Comparison of ENCODE assay signal across 11 cellular contexts in genomic region chr1:46612937-46613660, GRCh38. TPM values are rescaled to one million over a fixed set of nuclear protein-coding genes. Genes with fewer than 3 reads are reported as not detected.
DNase-seq lines count a peak whose midpoint lies in the region; ATAC-seq and TF ChIP-seq lines count a peak whose summit lies in the region.
"Had no signal": no experiment of that assay in that cellular context is flagged by ENCODE, and none has a peak within 500 bp of the region (broad histone marks: within the 10 kb centered on the region; RNA-seq: fewer than 3 reads in every experiment).

No MANE protein-coding gene starts in this region.

- H3K4me3 ChIP-seq in right cardiac atrium (ENCODE audit: low read length) (peak overlapping the region; percentile 30), rectal smooth muscle tissue (ENCODE audit: low read length) (peak overlapping the region; percentile 34)

- TF ChIP-seq CTCF in CD4-positive, alpha-beta T cell (IDR thresholded peaks at IDR 0.05), result no peak
- TF ChIP-seq CTCF in GM10266 (IDR thresholded peaks at IDR 0.05; ENCODE audit: control insufficient read depth, insufficient read depth, low read depth, missing control alignments), result no peak

- H3K27me3 Mint-ChIP-seq in CD4-positive, alpha-beta T cell, result no peaks in the 10 kb centered on the region
- H3K27me3 Mint-ChIP-seq in activated T-helper 17 cell treated with anti-CD3 and anti-CD28 coated beads, Interleukin-2, amount 50 U/mL, for 72 hours, result no peaks in the 10 kb centered on the region
- H3K27me3 Mint-ChIP-seq: memory B cell had no signal

- H3K4me1 ChIP-seq in right cardiac atrium (ENCODE audit: control insufficient read depth, insufficient read depth, low read length), result peaks cover 20% of the 10 kb centered on the region
- peaks cover 29% of the 10 kb centered on the region for H3K4me1 ChIP-seq in rectal smooth muscle tissue (ENCODE audit: control insufficient read depth, insufficient read depth, low read length)

- H3K36me3 ChIP-seq in rectal smooth muscle tissue (ENCODE audit: control insufficient read depth, insufficient read depth, low read length), result peaks cover 13% of the 10 kb centered on the region

- no peaks in the 10 kb centered on the region for H3K27me3 ChIP-seq in CD4-positive, alpha-beta T cell (ENCODE audit: control insufficient read depth, insufficient read depth, low read length)
- H3K27me3 ChIP-seq in right cardiac atrium (ENCODE audit: control insufficient read depth, insufficient read depth), result no peaks in the 10 kb centered on the region
- no peaks in the 10 kb centered on the region for H3K27me3 ChIP-seq in rectal smooth muscle tissue (ENCODE audit: control insufficient read depth, insufficient read depth, low read length)

- WGBS in right cardiac atrium, result 84% methylated on average over 38 of the region's 38 CpGs

- peak overlapping the region; percentile 60 for H3K4me3 Mint-ChIP-seq in CD4-positive, alpha-beta T cell
- H3K4me3 Mint-ChIP-seq in activated T-helper 17 cell treated with anti-CD3 and anti-CD28 coated beads, Interleukin-2, amount 50 U/mL, for 72 hours, result peak overlapping the region; percentile 93
- H3K4me3 Mint-ChIP-seq: memory B cell had no signal

- ATAC-seq in CD4-positive, alpha-beta T cell (ENCODE audit: poor library complexity), result no peak
- ATAC-seq in activated T-helper 17 cell treated with anti-CD3 and anti-CD28 coated beads, Interleukin-2, amount 50 U/mL, for 72 hours (replicated peaks), result no peak
- ATAC-seq in right cardiac atrium (no peak), HG02852 (IDR thresholded peaks at IDR 0.05; ENCODE audit: unreplicated experiment) (no peak)

- intact Hi-C loops in CD4-positive, alpha-beta T cell (cut with DNase I, micrococcal nuclease), result no loop called here
- intact Hi-C loops in right cardiac atrium (cut with DNase I), result no loop called here

- CTCF ChIA-PET in CD4-positive, alpha-beta T cell (lab: Charles Lee), result interaction anchor here (0.9 kb wide), 1 partner anchor 9 kb away, joined by 4 read pairs; the partner anchor contains the start of gene MKNK1

- DNase-seq in CD4-positive, alpha-beta T cell, result no peak
- DNase-seq in right cardiac atrium, result peak in 2 of 3 donors; percentile 70 to 72
- DNase-seq in superior temporal gyrus (ENCODE audit: extremely low spot score), result no peak
- DNase-seq in effector CD8-positive, alpha-beta T cell (lab: John Stamatoyannopoulos, UW), result no peak
- DNase-seq in GM10266 (ENCODE audit: extremely low spot score), result no peak
- DNase-seq: COR-L47 had no signal

- H3K36me3 Mint-ChIP-seq in CD4-positive, alpha-beta T cell (ENCODE audit: low read depth), result peaks cover 42% of the 10 kb centered on the region
- peaks cover 44% of the 10 kb centered on the region for H3K36me3 Mint-ChIP-seq in activated T-helper 17 cell treated with anti-CD3 and anti-CD28 coated beads, Interleukin-2, amount 50 U/mL, for 72 hours (ENCODE audit: low read depth)

- no peak overlapping the region for H3K27ac ChIP-seq in CD4-positive, alpha-beta T cell (ENCODE audit: low read depth, low read length)
- peak overlapping the region; percentile 76 for H3K27ac ChIP-seq in right cardiac atrium (ENCODE audit: low read length)
- no peak overlapping the region for H3K27ac ChIP-seq in rectal smooth muscle tissue (ENCODE audit: low read depth, low read length)

- peaks cover 68% of the 10 kb centered on the region for H3K4me1 Mint-ChIP-seq in CD4-positive, alpha-beta T cell (ENCODE audit: low read depth)
- H3K4me1 Mint-ChIP-seq in activated T-helper 17 cell treated with anti-CD3 and anti-CD28 coated beads, Interleukin-2, amount 50 U/mL, for 72 hours, result peaks cover 17% of the 10 kb centered on the region

- POLR2A ChIA-PET in CD4-positive, alpha-beta T cell (lab: Charles Lee), result interaction anchor here (1.5 to 7.5 kb wide), 2 partner anchors 8 to 80 kb away, joined by 3 to 163 read pairs; partner anchors contain the start of gene MKNK1

- H3K9ac ChIP-seq in rectal smooth muscle tissue (ENCODE audit: low read length), result no peak overlapping the region

- no peaks in the 10 kb centered on the region for H3K9me3 ChIP-seq in CD4-positive, alpha-beta T cell (ENCODE audit: control insufficient read depth, low read length)
- no peaks in the 10 kb centered on the region for H3K9me3 ChIP-seq in right cardiac atrium (ENCODE audit: control insufficient read depth, low read length)

- H3K27ac Mint-ChIP-seq in CD4-positive, alpha-beta T cell, result no peak overlapping the region
- peak overlapping the region; percentile 33 for H3K27ac Mint-ChIP-seq in activated T-helper 17 cell treated with anti-CD3 and anti-CD28 coated beads, Interleukin-2, amount 50 U/mL, for 72 hours
- H3K27ac Mint-ChIP-seq: memory B cell had no signal

- H3K9me3 Mint-ChIP-seq in CD4-positive, alpha-beta T cell, result no peaks in the 10 kb centered on the region
- H3K9me3 Mint-ChIP-seq in activated T-helper 17 cell treated with anti-CD3 and anti-CD28 coated beads, Interleukin-2, amount 50 U/mL, for 72 hours, result no peaks in the 10 kb centered on the region
- H3K9me3 Mint-ChIP-seq: memory B cell had no signal

RNA-seq across cellular contexts. Expression of gene MOB3C, which starts 3.5 kb away (rescaled TPM):
- 1 to 10 TPM; 6.7 to 7.8 TPM for total RNA-seq in CD4-positive, alpha-beta T cell
- total RNA-seq in activated T-helper 17 cell treated with anti-CD3 and anti-CD28 coated beads, Interleukin-2, amount 50 U/mL, for 72 hours, result 10 to 100 TPM; 13.7 to 20.9 TPM
- total RNA-seq in right cardiac atrium, result 10 to 100 TPM; 14.1 to 20.9 (median 16.5) TPM
- polyA plus RNA-seq in right cardiac atrium, result 10.3 TPM

RNA-seq across cellular contexts. Expression of gene MKNK1, which starts 9.0 kb away (rescaled TPM):
- total RNA-seq in CD4-positive, alpha-beta T cell, result 10 to 100 TPM; 27.1 to 29.6 TPM
- total RNA-seq in activated T-helper 17 cell treated with anti-CD3 and anti-CD28 coated beads, Interleukin-2, amount 50 U/mL, for 72 hours, result 10 to 100 TPM; 59.2 to 83.7 TPM
- total RNA-seq in right cardiac atrium, result 10 to 100 TPM; 40.2 to 46.9 (median 43.4) TPM
- polyA plus RNA-seq in right cardiac atrium, result 27.8 TPM

RNA-seq across cellular contexts. Expression of gene ATPAF1, which starts 55.1 kb away (rescaled TPM):
- total RNA-seq in CD4-positive, alpha-beta T cell, result 10 to 100 TPM; 10.1 to 12.4 TPM
- total RNA-seq in activated T-helper 17 cell treated with anti-CD3 and anti-CD28 coated beads, Interleukin-2, amount 50 U/mL, for 72 hours, result 10 to 100 TPM; 33.4 to 42.6 TPM
- total RNA-seq in right cardiac atrium, result 100 to 1,000 TPM; 144 to 181 (median 166) TPM
- 218 TPM for polyA plus RNA-seq in right cardiac atrium

RNA-seq across cellular contexts. Expression of gene TEX38, which starts 58.6 kb away (rescaled TPM):
- not detected for total RNA-seq in CD4-positive, alpha-beta T cell
- under 1 TPM in 1 of 2 donors, not detected in 1; 0.26 TPM for total RNA-seq in activated T-helper 17 cell treated with anti-CD3 and anti-CD28 coated beads, Interleukin-2, amount 50 U/mL, for 72 hours
- not detected for total RNA-seq in right cardiac atrium
- 0.14 TPM for polyA plus RNA-seq in right cardiac atrium
- total RNA-seq: HT1080 had no signal

Comparison
In these comparisons a context has a peak if more than half of its experiments do, and no peak if none do; other contexts are left out.
1. DNase-seq: peak in right cardiac atrium (2 of 3); none in CD4-positive, alpha-beta T cell (0 of 10), superior temporal gyrus (single experiment), effector CD8-positive, alpha-beta T cell (single experiment) and GM10266 (single experiment).